In genomic region chr6:156795825-156796224, GRCh38 we compare ENCODE assay signal across 12 cellular contexts. TPM values are rescaled to one million over a fixed set of nuclear protein-coding genes. Genes with fewer than 3 reads are reported as not detected.
DNase-seq lines count a peak whose midpoint lies in the region; ATAC-seq, FAIRE-seq and TF ChIP-seq lines count a peak whose summit lies in the region.
"Had no signal": no experiment of that assay in that cellular context is flagged by ENCODE, and none has a peak within 500 bp of the region (broad histone marks: within the 10 kb centered on the region; RNA-seq: fewer than 3 reads in every experiment).

No MANE protein-coding gene starts in this region.

- no peaks in the 10 kb centered on the region for H3K36me3 ChIP-seq in body of pancreas (replicated peaks in 1 of 2; ENCODE audit: insufficient read depth in 1 of 2, low read depth in 2 of 2)
- no peaks in the 10 kb centered on the region for H3K36me3 ChIP-seq in brain microvascular endothelial cell (replicated peaks)

- no peaks in the 10 kb centered on the region for H3K9me3 Mint-ChIP-seq in stimulated activated naive CD8-positive, alpha-beta T cell treated with anti-CD3 and anti-CD28 coated beads, Interleukin-15, Interleukin-2, amounts not matched to agents 100 ng/mL and 50 ng/mL, for 24 hours
- H3K9me3 Mint-ChIP-seq in memory B cell = no peaks in the 10 kb centered on the region

- no peaks in the 10 kb centered on the region for H3K27me3 ChIP-seq in body of pancreas
- H3K27me3 ChIP-seq in brain microvascular endothelial cell (replicated peaks) = no peaks in the 10 kb centered on the region

- H3K27ac ChIP-seq in body of pancreas (no peak overlapping the region), brain microvascular endothelial cell (no peak overlapping the region)
- H3K27ac ChIP-seq: epithelial cell of prostate had no signal

- no peaks in the 10 kb centered on the region for H3K27me3 Mint-ChIP-seq in stimulated activated naive CD8-positive, alpha-beta T cell treated with anti-CD3 and anti-CD28 coated beads, Interleukin-15, Interleukin-2, amounts not matched to agents 100 ng/mL and 50 ng/mL, for 24 hours
- H3K27me3 Mint-ChIP-seq in memory B cell = no peaks in the 10 kb centered on the region

- peaks cover 31% of the 10 kb centered on the region for H3K4me1 ChIP-seq in body of pancreas
- H3K4me1 ChIP-seq: Caco-2 had no signal

- H3K4me1 Mint-ChIP-seq in stimulated activated naive CD8-positive, alpha-beta T cell treated with anti-CD3 and anti-CD28 coated beads, Interleukin-15, Interleukin-2, amounts not matched to agents 100 ng/mL and 50 ng/mL, for 24 hours (ENCODE audit: low read depth) = peaks cover 85% of the 10 kb centered on the region
- H3K4me1 Mint-ChIP-seq in memory B cell = peaks cover 55% of the 10 kb centered on the region

- no peak for ATAC-seq in stimulated activated naive CD8-positive, alpha-beta T cell treated with anti-CD3 and anti-CD28 coated beads, Interleukin-15, Interleukin-2, amounts not matched to agents 100 U/mL and 50 U/mL, for 24 hours
- no peak for ATAC-seq in body of pancreas
- no peak for ATAC-seq in memory B cell (ENCODE audit: low read depth)
- no peak for ATAC-seq in HG02884 (IDR thresholded peaks at IDR 0.05; ENCODE audit: unreplicated experiment)

- WGBS in body of pancreas, 2 donors = 55 to 68% methylated on average over 9 of the region's 9 CpGs

- in situ Hi-C loops in brain microvascular endothelial cell (cut with HindIII; ENCODE audit: low pct_ligation_motif_present, low sequenced_read_pairs) = no loop called here

- no peak for DNase-seq in stimulated activated naive CD8-positive, alpha-beta T cell treated with anti-CD3 and anti-CD28 coated beads, Interleukin-15, Interleukin-2, amounts not matched to agents 100 U/mL and 50 U/mL, for 24 hours
- DNase-seq in body of pancreas (peak; percentile 24 to 45 (median 29)), memory B cell (ENCODE audit: low spot score in 2 of 2) (no peak), GM12891 (ENCODE audit: insufficient read length, low spot score) (no peak), germinal center (ENCODE audit: low spot score) (no peak), brain microvascular endothelial cell (no peak)
- DNase-seq: Caco-2, GOT3, NCI-H2081 had no signal

- H3K27ac Mint-ChIP-seq in stimulated activated naive CD8-positive, alpha-beta T cell treated with anti-CD3 and anti-CD28 coated beads, Interleukin-15, Interleukin-2, amounts not matched to agents 100 ng/mL and 50 ng/mL, for 24 hours = peak overlapping the region; percentile 76
- peak overlapping the region; percentile 90 for H3K27ac Mint-ChIP-seq in memory B cell

- intact Hi-C loops in body of pancreas (cut with DNase I) = no loop called here

- FAIRE-seq in GM12891 (lab: Jason Lieb, UNC) = no peak

- H3K9me3 ChIP-seq in body of pancreas = no peaks in the 10 kb centered on the region
- H3K9me3 ChIP-seq: Caco-2 had no signal

- H3K4me3 ChIP-seq in body of pancreas (no peak overlapping the region), brain microvascular endothelial cell (ENCODE audit: low read depth, low read length) (no peak overlapping the region)

- TF ChIP-seq POLR2A in body of pancreas (IDR thresholded peaks at IDR 0.05) (no peak), GM12891 (IDR thresholded peaks at IDR 0.05; ENCODE audit: low read depth, low read length) (no peak)

- H3K36me3 Mint-ChIP-seq in stimulated activated naive CD8-positive, alpha-beta T cell treated with anti-CD3 and anti-CD28 coated beads, Interleukin-15, Interleukin-2, amounts not matched to agents 100 ng/mL and 50 ng/mL, for 24 hours (ENCODE audit: low read depth) = peaks cover 28% of the 10 kb centered on the region
- H3K36me3 Mint-ChIP-seq in memory B cell = peaks cover 11% of the 10 kb centered on the region

- TF ChIP-seq CTCF in body of pancreas (IDR thresholded peaks at IDR 0.05) = no peak
- TF ChIP-seq CTCF in brain microvascular endothelial cell (IDR thresholded peaks at IDR 0.05; ENCODE audit: low read depth, low read length, missing control alignments) = no peak

- H3K4me3 Mint-ChIP-seq in stimulated activated naive CD8-positive, alpha-beta T cell treated with anti-CD3 and anti-CD28 coated beads, Interleukin-15, Interleukin-2, amounts not matched to agents 100 ng/mL and 50 ng/mL, for 24 hours = peak overlapping the region; percentile 20
- H3K4me3 Mint-ChIP-seq in memory B cell = peak overlapping the region; percentile 64

TF ChIP-seq in GM12891, 5 proteins besides CTCF, POLR2A, EP300 and RAD21:
- TF ChIP-seq POU2F2 (IDR thresholded peaks at IDR 0.05; ENCODE audit: low read depth, low read length) (no peak), PAX5 (IDR thresholded peaks at IDR 0.05; ENCODE audit: insufficient read depth, low read length, severe bottlenecking) (no peak), SPI1 (IDR thresholded peaks at IDR 0.05; ENCODE audit: low read depth, low read length) (no peak), TAF1 (IDR thresholded peaks at IDR 0.05; ENCODE audit: low read depth, low read length) (no peak), POLR2AphosphoS5 (IDR thresholded peaks at IDR 0.05; ENCODE audit: low read depth, low read length) (no peak)

RNA-seq across cellular contexts. Expression of gene ARID1B, which starts 18.6 kb away (rescaled TPM):
- 10 to 100 TPM; 71.5 to 85.1 TPM for total RNA-seq in body of pancreas
- 36.8 TPM for polyA plus RNA-seq in GM12891 (2012; ENCODE audit: low read depth, missing spikeins)

Comparison
In these comparisons a context has a peak if more than half of its experiments do, and no peak if none do; other contexts are left out.
1. DNase-seq: peak in body of pancreas (4 of 4); none in stimulated activated naive CD8-positive, alpha-beta T cell treated with anti-CD3 and anti-CD28 coated beads, Interleukin-15, Interleukin-2, amounts not matched to agents 100 U/mL and 50 U/mL, for 24 hours (single experiment), memory B cell (0 of 2), GM12891 (single experiment), germinal center (single experiment) and brain microvascular endothelial cell (single experiment).